ENCODE assay signal across 17 cellular contexts in the genomic region with DNA sequence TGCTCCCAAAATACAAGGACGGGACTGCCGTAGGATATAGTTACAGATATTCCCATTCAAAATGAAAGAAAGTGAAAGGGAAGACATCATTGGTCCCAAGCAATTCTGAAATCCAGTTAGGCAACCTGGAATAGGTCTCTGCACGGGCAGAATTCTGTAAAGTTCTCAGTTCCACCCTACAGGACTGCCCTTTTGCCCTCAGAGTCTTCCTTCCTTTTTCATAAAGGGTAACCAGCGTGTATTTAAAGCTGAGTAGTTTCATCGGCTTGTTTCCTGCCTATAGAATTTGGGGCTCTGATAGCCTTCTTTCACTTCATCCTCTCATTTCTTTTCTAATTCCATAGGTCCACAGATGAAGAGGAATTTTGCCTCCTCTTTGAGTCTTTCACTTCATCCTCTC. TPM values are rescaled to one million over a fixed set of nuclear protein-coding genes. Genes with fewer than 3 reads are reported as not detected.
DNase-seq lines count a peak whose midpoint lies in the region; ATAC-seq, FAIRE-seq and TF ChIP-seq lines count a peak whose summit lies in the region.
"Had no signal": no experiment of that assay in that cellular context is flagged by ENCODE, and none has a peak within 500 bp of the region (broad histone marks: within the 10 kb centered on the region; RNA-seq: fewer than 3 reads in every experiment).

No MANE protein-coding gene starts in this region.

- CTCF ChIA-PET in K562 (lab: Yijun Ruan, JAX; ENCODE audit: low intra/inter-chr PET ratio): no interaction called here

- TF ChIP-seq RAD21 in K562 (CRISPR knock-in tag; conservative IDR thresholded peaks at IDR 0.05 in 1 of 2, IDR thresholded peaks at IDR 0.05 in 1 of 2): no peak

- TF ChIP-seq CTCF in K562 (IDR thresholded peaks at IDR 0.05 in 2 of 3, conservative IDR thresholded peaks at IDR 0.05 in 1 of 3; ENCODE audit: insufficient read depth in 2 of 3, low read depth in 1 of 3, low read length in 3 of 3): no peak

- TF ChIP-seq POLR2A in K562 (conservative IDR thresholded peaks at IDR 0.05): no peak

- H3K79me2 ChIP-seq in K562 (ENCODE audit: control insufficient read depth, insufficient read depth, low read length): no peaks in the 10 kb centered on the region

- H3K4me1 ChIP-seq in K562 (replicated peaks in 1 of 2; ENCODE audit: control insufficient read depth in 2 of 2, insufficient read depth in 2 of 2, low read length in 2 of 2): no peaks in the 10 kb centered on the region
- H3K4me1 ChIP-seq: testis had no signal

- no peak overlapping the region for H3K9ac ChIP-seq in K562 (ENCODE audit: insufficient read depth in 1 of 2, low read depth in 2 of 2, low read length in 2 of 2)

- POLR2A ChIA-PET in K562 (lab: Yijun Ruan, JAX): no interaction called here

- no peak overlapping the region for H3K4me3 ChIP-seq in K562
- H3K4me3 ChIP-seq: testis had no signal

- no peaks in the 10 kb centered on the region for H3K9me1 ChIP-seq in K562 (ENCODE audit: control insufficient read depth, insufficient read depth, low read length)

- H3K27ac ChIP-seq in K562 (ENCODE audit: extremely low read depth, low read depth, low read length) (no peak overlapping the region), substantia nigra (ENCODE audit: low read depth, low read length, poor library complexity, severe bottlenecking) (no peak overlapping the region)
- H3K27ac ChIP-seq: brain microvascular endothelial cell, testis had no signal

- no peak for FAIRE-seq in K562 (lab: Jason Lieb, UNC)
- FAIRE-seq: G401.6, TTC549 had no signal

- peaks cover 16% of the 10 kb centered on the region; the same call in 2 of the 3 replicates for H3K36me3 ChIP-seq in K562 (ENCODE audit: control insufficient read depth, insufficient read depth, low read length)
- H3K36me3 ChIP-seq: brain microvascular endothelial cell had no signal

- no peaks in the 10 kb centered on the region for H3K27me3 ChIP-seq in K562 (ENCODE audit: control insufficient read depth in 2 of 2, insufficient read depth in 2 of 2, low read length in 2 of 2)
- H3K27me3 ChIP-seq: brain microvascular endothelial cell, testis had no signal

- ATAC-seq in GM18861 (IDR thresholded peaks at IDR 0.05; ENCODE audit: unreplicated experiment) (peak; percentile 25), GM19463 (IDR thresholded peaks at IDR 0.05; ENCODE audit: unreplicated experiment) (peak; percentile 27), HG03097 (IDR thresholded peaks at IDR 0.05; ENCODE audit: low FRiP score, unreplicated experiment) (peak; percentile 29), K562 (no peak)

- H3K4me2 ChIP-seq in K562 (ENCODE audit: insufficient read depth, low read length): no peak overlapping the region

- intact Hi-C loops in K562 (cut with micrococcal nuclease): no loop called here

- in situ Hi-C loops in K562 (cut with MboI): no loop called here

- no peak overlapping the region for H2AFZ ChIP-seq in K562 (ENCODE audit: low read depth, low read length)

- no peak for TF ChIP-seq EP300 in K562 (IDR thresholded peaks at IDR 0.05; ENCODE audit: low read length)

- WGBS in K562 (ENCODE audit: insufficient coverage, low coverage, missing lambda C conversion rate): 92% methylated on average over 5 of the region's 5 CpGs

- DNase-seq in K562 (ENCODE audit: extremely low read depth in 1 of 4, low spot score in 3 of 4): no peak
- DNase-seq in LoVo (ENCODE audit: low spot score): no peak
- no peak for DNase-seq in substantia nigra (lab: John Stamatoyannopoulos, UW)
- DNase-seq in GM03348 (ENCODE audit: low spot score): no peak
- DNase-seq: CD8-positive, alpha-beta memory T cell; KBM-7; NCI-H187 treated with DMSO at 0.1 percent for 48 hours; occipital lobe; SHP77 treated with DMSO at 0.1 percent for 48 hours; testis had no signal

- BruUV-seq in K562 (replicated peaks; lab: Mats Ljungman, UMichigan): no TSS peak

- no peaks in the 10 kb centered on the region for H4K20me1 ChIP-seq in K562 (replicated peaks; ENCODE audit: control insufficient read depth, insufficient read depth, low read length)

- H3K9me3 ChIP-seq in K562 (replicated peaks; ENCODE audit: control insufficient read depth, insufficient read depth, low read depth, low read length): no peaks in the 10 kb centered on the region
- H3K9me3 ChIP-seq: testis had no signal

TF ChIP-seq in K562, 482 proteins besides CTCF, POLR2A, EP300 and RAD21:
- TF ChIP-seq, protein P1, sequence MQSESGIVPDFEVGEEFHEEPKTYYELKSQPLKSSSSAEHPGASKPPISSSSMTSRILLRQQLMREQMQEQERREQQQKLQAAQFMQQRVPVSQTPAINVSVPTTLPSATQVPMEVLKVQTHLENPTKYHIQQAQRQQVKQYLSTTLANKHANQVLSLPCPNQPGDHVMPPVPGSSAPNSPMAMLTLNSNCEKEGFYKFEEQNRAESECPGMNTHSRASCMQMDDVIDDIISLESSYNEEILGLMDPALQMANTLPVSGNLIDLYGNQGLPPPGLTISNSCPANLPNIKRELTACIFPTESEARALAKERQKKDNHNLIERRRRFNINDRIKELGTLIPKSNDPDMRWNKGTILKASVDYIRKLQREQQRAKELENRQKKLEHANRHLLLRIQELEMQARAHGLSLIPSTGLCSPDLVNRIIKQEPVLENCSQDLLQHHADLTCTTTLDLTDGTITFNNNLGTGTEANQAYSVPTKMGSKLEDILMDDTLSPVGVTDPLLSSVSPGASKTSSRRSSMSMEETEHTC (IDR thresholded peaks at IDR 0.05): no peak
- TF ChIP-seq CHD1 (IDR thresholded peaks at IDR 0.05; ENCODE audit: low read length) (no peak), ZNF584 (CRISPR knock-in tag; IDR thresholded peaks at IDR 0.05; ENCODE audit: low read depth) (0 out of 2 replicates have a peak, but pooled peaks have one; percentile 60)

RNA-seq across cellular contexts. Expression of a gene that starts 20.0 kb away (rescaled TPM):
- 46.4 and 63.0 TPM in 2 replicates for total RNA-seq in K562 (2011; cell fraction: chromatin; rRNA removed; ENCODE audit: low replicate concordance)
- 30.0 and 31.3 TPM in 2 replicates for total RNA-seq in K562 (2011; cell fraction: nucleolus; rRNA removed)
- total RNA-seq in K562 (2011; cell fraction: nucleoplasm; rRNA removed): 43.2 and 43.4 TPM in 2 replicates
- total RNA-seq in K562 (2014; rRNA removed) (25.5 and 27.3 TPM in 2 replicates), K562 (2014; rRNA removed; fragmentation: Illumina TruSeq; extraction: Trizol) (32.5 and 37.4 TPM in 2 replicates), K562 (2015; rRNA removed; fragmentation: Illumina TruSeq; extraction: Trizol) (28.5 and 28.7 TPM in 2 replicates), K562 (2021) (42.4 and 43.0 TPM in 2 replicates)
- polyA plus RNA-seq in K562 (2011; rRNA removed) (104 and 105 TPM in 2 replicates), K562 (2014; fragmentation: Illumina TruSeq; extraction: Trizol) (52.5 and 54.4 TPM in 2 replicates), K562 (2014; fragmentation: Nextera tagmentation; extraction: Ambion mirVana) (1 to 10 TPM; 6.6 to 9.0 TPM), K562 (2014; rRNA removed) (38.4 and 39.9 TPM in 2 replicates)
- 40.8 and 85.8 TPM in 2 replicates for polyA plus RNA-seq in K562 (2011; cell fraction: cytosol; rRNA removed)
- 23.4 and 45.2 TPM in 2 replicates for polyA plus RNA-seq in K562 (2011; cell fraction: nucleus; rRNA removed)
- polyA plus RNA-seq in K562 (2012): 41.5 and 44.6 TPM in 2 replicates
- polyA minus RNA-seq in K562 (2011; rRNA and poly(A)+ RNA removed): 161 and 193 TPM in 2 replicates
- polyA minus RNA-seq in K562 (2011; cell fraction: cytosol; rRNA and poly(A)+ RNA removed): 47.4 and 51.4 TPM in 2 replicates
- polyA minus RNA-seq in K562 (2011; cell fraction: nucleus; rRNA and poly(A)+ RNA removed): 17.8 and 51.9 TPM in 2 replicates

RNA-seq across cellular contexts. Expression of a gene that starts 37.8 kb away (rescaled TPM):
- not detected in 2 replicates for total RNA-seq in K562 (2011; cell fraction: chromatin; rRNA removed; ENCODE audit: low replicate concordance)
- not detected in 2 replicates for total RNA-seq in K562 (2011; cell fraction: nucleolus; rRNA removed)
- total RNA-seq in K562 (2011; cell fraction: nucleoplasm; rRNA removed): not detected in 2 replicates
- 0.08 TPM in 1 of 2 replicates, not detected in the other for total RNA-seq in K562 (2014; rRNA removed)
- total RNA-seq in K562 (2014; rRNA removed; fragmentation: Illumina TruSeq; extraction: Trizol): not detected in 2 replicates
- total RNA-seq in K562 (2015; rRNA removed; fragmentation: Illumina TruSeq; extraction: Trizol): not detected in 2 replicates
- not detected in 2 replicates for total RNA-seq in K562 (2021)
- not detected in 2 replicates for polyA plus RNA-seq in K562 (2011; rRNA removed)
- polyA plus RNA-seq in K562 (2011; cell fraction: cytosol; rRNA removed): not detected in 2 replicates
- not detected in 2 replicates for polyA plus RNA-seq in K562 (2011; cell fraction: nucleus; rRNA removed)
- not detected in 2 replicates for polyA plus RNA-seq in K562 (2012)
- polyA plus RNA-seq in K562 (2014; fragmentation: Illumina TruSeq; extraction: Trizol): not detected in 2 replicates
- polyA plus RNA-seq in K562 (2014; fragmentation: Nextera tagmentation; extraction: Ambion mirVana): not detected
- polyA plus RNA-seq in K562 (2014; rRNA removed): not detected in 2 replicates
- not detected in 2 replicates for polyA minus RNA-seq in K562 (2011; rRNA and poly(A)+ RNA removed)
- not detected in 2 replicates for polyA minus RNA-seq in K562 (2011; cell fraction: cytosol; rRNA and poly(A)+ RNA removed)
- polyA minus RNA-seq in K562 (2011; cell fraction: nucleus; rRNA and poly(A)+ RNA removed): not detected in 2 replicates
- total RNA-seq: CD8-positive, alpha-beta memory T cell; mesenteric fat pad had no signal
- polyA plus RNA-seq: CD8-positive, alpha-beta memory T cell had no signal
